ENCODE assay signal across 3 cellular contexts in the genomic region with DNA sequence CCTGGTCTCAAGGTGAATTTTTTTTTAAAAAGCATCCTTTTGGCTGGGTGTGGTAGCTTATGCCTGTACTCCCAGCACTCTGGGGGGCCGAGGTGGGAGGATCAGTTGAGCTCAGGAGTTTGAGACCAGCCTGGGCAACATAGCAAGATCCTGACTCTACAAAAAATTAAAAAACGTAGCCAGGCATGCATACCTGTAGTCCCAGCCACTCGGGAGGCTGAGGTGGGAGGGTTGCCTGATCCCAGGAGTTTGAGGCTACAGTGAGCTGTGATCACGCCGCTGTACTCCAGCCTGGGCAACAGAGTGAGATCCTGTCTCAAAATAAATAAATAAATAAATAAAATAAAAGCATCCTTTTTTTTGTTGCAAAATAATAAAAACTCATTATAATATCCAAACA.
TF ChIP-seq lines count a peak whose summit lies in the region.

No MANE protein-coding gene starts in this region.

TF ChIP-seq in HEK293, 187 proteins besides CTCF, POLR2A, EP300 and RAD21:
- peak; percentile 95 for TF ChIP-seq ZNF121 (tag by site-specific recombination; IDR thresholded peaks at IDR 0.05)
- no peak for TF ChIP-seq ZNF2 (tag by site-specific recombination; IDR thresholded peaks at IDR 0.05)

TF ChIP-seq in WTC11, 78 proteins besides CTCF, POLR2A, EP300 and RAD21:
- TF ChIP-seq ZNF121 (CRISPR knock-in tag; IDR thresholded peaks at IDR 0.05): peak; percentile 54
- TF ChIP-seq, protein P1, sequence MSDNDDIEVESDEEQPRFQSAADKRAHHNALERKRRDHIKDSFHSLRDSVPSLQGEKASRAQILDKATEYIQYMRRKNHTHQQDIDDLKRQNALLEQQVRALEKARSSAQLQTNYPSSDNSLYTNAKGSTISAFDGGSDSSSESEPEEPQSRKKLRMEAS (CRISPR knock-in tag; IDR thresholded peaks at IDR 0.05): no peak

TF ChIP-seq in K562, 482 proteins besides CTCF, POLR2A, EP300 and RAD21:
- TF ChIP-seq NELFE (IDR thresholded peaks at IDR 0.05; ENCODE audit: insufficient read depth, insufficient read length): no peak
- TF ChIP-seq ZNF121 (CRISPR knock-in tag; conservative IDR thresholded peaks at IDR 0.05): peak; percentile 56
- TF ChIP-seq, protein P2, sequence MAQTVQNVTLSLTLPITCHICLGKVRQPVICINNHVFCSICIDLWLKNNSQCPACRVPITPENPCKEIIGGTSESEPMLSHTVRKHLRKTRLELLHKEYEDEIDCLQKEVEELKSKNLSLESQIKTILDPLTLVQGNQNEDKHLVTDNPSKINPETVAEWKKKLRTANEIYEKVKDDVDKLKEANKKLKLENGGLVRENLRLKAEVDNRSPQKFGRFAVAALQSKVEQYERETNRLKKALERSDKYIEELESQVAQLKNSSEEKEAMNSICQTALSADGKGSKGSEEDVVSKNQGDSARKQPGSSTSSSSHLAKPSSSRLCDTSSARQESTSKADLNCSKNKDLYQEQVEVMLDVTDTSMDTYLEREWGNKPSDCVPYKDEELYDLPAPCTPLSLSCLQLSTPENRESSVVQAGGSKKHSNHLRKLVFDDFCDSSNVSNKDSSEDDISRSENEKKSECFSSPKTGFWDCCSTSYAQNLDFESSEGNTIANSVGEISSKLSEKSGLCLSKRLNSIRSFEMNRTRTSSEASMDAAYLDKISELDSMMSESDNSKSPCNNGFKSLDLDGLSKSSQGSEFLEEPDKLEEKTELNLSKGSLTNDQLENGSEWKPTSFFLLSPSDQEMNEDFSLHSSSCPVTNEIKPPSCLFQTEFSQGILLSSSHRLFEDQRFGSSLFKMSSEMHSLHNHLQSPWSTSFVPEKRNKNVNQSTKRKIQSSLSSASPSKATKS (CRISPR knock-in tag; IDR thresholded peaks at IDR 0.05): no peak
TF ChIP-seq in K562: peak in this region for 1.
